8 cellular contexts compared by ENCODE assay signal in genomic region chr13:76991796-76992547, GRCh38. TPM values are rescaled to one million over a fixed set of nuclear protein-coding genes. Genes with fewer than 3 reads are reported as not detected.
DNase-seq lines count a peak whose midpoint lies in the region; ATAC-seq and TF ChIP-seq lines count a peak whose summit lies in the region.

Gene CLN5, plus strand, starts transcription at chr13:76992081. Its CDS starts 18 bp downstream, at chr13:76992099.

- H3K27me3 Mint-ChIP-seq in CD4-positive, CD25-positive, alpha-beta regulatory T cell: no peaks in the 10 kb centered on the region
- H3K27me3 Mint-ChIP-seq in activated CD4-positive, alpha-beta memory T cell treated with anti-CD3 and anti-CD28 coated beads, Interleukin-2, amount 10 ng/mL, durations not matched to agents 7 days and 5 days: peaks cover 21% of the 10 kb centered on the region

- DNase-seq in CD4-positive, CD25-positive, alpha-beta regulatory T cell: peak; percentile 93 to 98 (median 97)
- DNase-seq in NCI-H774 (lab: John Stamatoyannopoulos, UW): peak; percentile 82
- DNase-seq in activated CD4-positive, alpha-beta memory T cell treated with anti-CD3 and anti-CD28 coated beads, Interleukin-2, amount 10 ng/mL, durations not matched to agents 7 days and 5 days: peak; percentile 96
- peak; percentile 81 to 97 (median 90) for DNase-seq in dorsolateral prefrontal cortex
- DNase-seq in right lobe of liver: peak; percentile 95 to 97 (median 97)
- DNase-seq in stimulated activated CD4-positive, alpha-beta T cell treated with anti-CD3 and anti-CD28 coated beads, Interleukin-4, amount 100 ng/mL, for 24 hours: peak; percentile 94

- H3K9me3 ChIP-seq in CD4-positive, CD25-positive, alpha-beta regulatory T cell (ENCODE audit: control insufficient read depth in 2 of 2, low read length in 2 of 2): no peaks in the 10 kb centered on the region
- no peaks in the 10 kb centered on the region for H3K9me3 ChIP-seq in right lobe of liver

- H3K9me3 Mint-ChIP-seq in CD4-positive, CD25-positive, alpha-beta regulatory T cell: no peaks in the 10 kb centered on the region
- no peaks in the 10 kb centered on the region for H3K9me3 Mint-ChIP-seq in activated CD4-positive, alpha-beta memory T cell treated with anti-CD3 and anti-CD28 coated beads, Interleukin-2, amount 10 ng/mL, durations not matched to agents 7 days and 5 days

- intact Hi-C loops in dorsolateral prefrontal cortex (cut with DNase I): loop anchor here (2.0 to 10.0 kb wide), 3 partner anchors 35 to 1315 kb away; partner anchors contain the start of genes FBXL3 (in 2 of the 2) and KCTD12 (in 1 of the 2)
- intact Hi-C loops in right lobe of liver (cut with DNase I): no loop called here

- H3K27me3 ChIP-seq in CD4-positive, CD25-positive, alpha-beta regulatory T cell (ENCODE audit: control insufficient read depth, insufficient read depth, low read length): no peaks in the 10 kb centered on the region
- no peaks in the 10 kb centered on the region for H3K27me3 ChIP-seq in dorsolateral prefrontal cortex
- no peaks in the 10 kb centered on the region for H3K27me3 ChIP-seq in right lobe of liver

- WGBS in right lobe of liver (ENCODE audit: insufficient coverage, low coverage, low lambda C conversion rate, missing lambda C conversion rate): 0% methylated on average over 13 of the region's 73 CpGs

- H3K36me3 ChIP-seq in CD4-positive, CD25-positive, alpha-beta regulatory T cell (ENCODE audit: control insufficient read depth, insufficient read depth, low read length): peaks cover 7% of the 10 kb centered on the region
- peaks cover 0 to 6% (median 0%) of the 10 kb centered on the region in 4 donors for H3K36me3 ChIP-seq in right lobe of liver

- POLR2A ChIA-PET in activated CD4-positive, alpha-beta memory T cell treated with anti-CD3 and anti-CD28 coated beads, Interleukin-2, amount 10 ng/mL, durations not matched to agents 7 days and 5 days (lab: Charles Lee): interaction anchor here (0.7 to 7.7 kb wide), 25 partner anchors 7 to 485 kb away, joined by 3 to 162 read pairs (median 5); partner anchors contain the start of genes FBXL3, KCTD12 and MYCBP2

- peak; percentile 97 for TF ChIP-seq POLR2A in right lobe of liver (IDR thresholded peaks at IDR 0.05)

- CTCF ChIA-PET in activated CD4-positive, alpha-beta memory T cell treated with anti-CD3 and anti-CD28 coated beads, Interleukin-2, amount 10 ng/mL, durations not matched to agents 7 days and 5 days (lab: Charles Lee): interaction anchor here (0.5 to 4.5 kb wide), 10 partner anchors 10 to 487 kb away, joined by 3 to 38 read pairs (median 6); partner anchors contain the start of genes FBXL3, KCTD12 and MYCBP2

- peaks cover 7 to 58% (median 37%) of the 10 kb centered on the region in 4 donors for H3K4me1 Mint-ChIP-seq in CD4-positive, CD25-positive, alpha-beta regulatory T cell
- peaks cover 37% of the 10 kb centered on the region for H3K4me1 Mint-ChIP-seq in activated CD4-positive, alpha-beta memory T cell treated with anti-CD3 and anti-CD28 coated beads, Interleukin-2, amount 10 ng/mL, durations not matched to agents 7 days and 5 days

- TF ChIP-seq CTCF in dorsolateral prefrontal cortex (IDR thresholded peaks at IDR 0.05 in 54 of 56, conservative IDR thresholded peaks at IDR 0.05 in 2 of 56; ENCODE audit: low read depth in 1 of 56, partially characterized antibody in 56 of 56) (peak in 43 of 56 donors; percentile 6 to 63 (median 34)), right lobe of liver (IDR thresholded peaks at IDR 0.05) (peak in 2 of 4 donors; percentile 4 to 20)

- peak; percentile 87 to 89 for ATAC-seq in CD4-positive, CD25-positive, alpha-beta regulatory T cell (ENCODE audit: low read depth in 2 of 2)
- peak; percentile 94 for ATAC-seq in GM19395 (IDR thresholded peaks at IDR 0.05; ENCODE audit: unreplicated experiment)
- peak; percentile 92 for ATAC-seq in HG03558 (IDR thresholded peaks at IDR 0.05; ENCODE audit: extremely low read depth, unreplicated experiment)
- peak; percentile 96 to 99 (median 98) for ATAC-seq in right lobe of liver

- peak within 1 kb of the TSS; percentile 99 for H3K4me3 ChIP-seq in CD4-positive, CD25-positive, alpha-beta regulatory T cell (ENCODE audit: low read depth, low read length)
- H3K4me3 ChIP-seq in dorsolateral prefrontal cortex: peak within 1 kb of the TSS; percentile 57 to 96 (median 85)
- peak within 1 kb of the TSS; percentile 78 to 86 (median 81) for H3K4me3 ChIP-seq in right lobe of liver

- H3K36me3 Mint-ChIP-seq in CD4-positive, CD25-positive, alpha-beta regulatory T cell: peaks cover 12% of the 10 kb centered on the region
- peaks cover 21% of the 10 kb centered on the region for H3K36me3 Mint-ChIP-seq in activated CD4-positive, alpha-beta memory T cell treated with anti-CD3 and anti-CD28 coated beads, Interleukin-2, amount 10 ng/mL, durations not matched to agents 7 days and 5 days (ENCODE audit: low read depth)

- peaks cover 28% of the 10 kb centered on the region for H3K4me1 ChIP-seq in CD4-positive, CD25-positive, alpha-beta regulatory T cell (ENCODE audit: control insufficient read depth, insufficient read depth, low read length, poor library complexity, severe bottlenecking)
- H3K4me1 ChIP-seq in right lobe of liver: peaks cover 0 to 11% (median 0%) of the 10 kb centered on the region in 4 donors

- H3K27ac ChIP-seq in CD4-positive, CD25-positive, alpha-beta regulatory T cell (ENCODE audit: insufficient read depth, low read length, poor library complexity, severe bottlenecking): peak within 1 kb of the TSS; percentile 99
- H3K27ac ChIP-seq in dorsolateral prefrontal cortex (peak within 1 kb of the TSS; percentile 57 to 97 (median 91)), right lobe of liver (peak within 1 kb of the TSS; percentile 88 to 93 (median 92))

- peak within 1 kb of the TSS; percentile 98 to 100 (median 99) for H3K27ac Mint-ChIP-seq in CD4-positive, CD25-positive, alpha-beta regulatory T cell
- peak within 1 kb of the TSS; percentile 100 for H3K27ac Mint-ChIP-seq in activated CD4-positive, alpha-beta memory T cell treated with anti-CD3 and anti-CD28 coated beads, Interleukin-2, amount 10 ng/mL, durations not matched to agents 7 days and 5 days

- H3K4me3 Mint-ChIP-seq in CD4-positive, CD25-positive, alpha-beta regulatory T cell: peak within 1 kb of the TSS; percentile 90 to 98 (median 95)
- peak within 1 kb of the TSS; percentile 96 for H3K4me3 Mint-ChIP-seq in activated CD4-positive, alpha-beta memory T cell treated with anti-CD3 and anti-CD28 coated beads, Interleukin-2, amount 10 ng/mL, durations not matched to agents 7 days and 5 days

RNA-seq across cellular contexts. Expression of gene CLN5, which starts in this region (rescaled TPM):
- 27.3 TPM for total RNA-seq in CD4-positive, CD25-positive, alpha-beta regulatory T cell
- polyA plus RNA-seq in CD4-positive, CD25-positive, alpha-beta regulatory T cell: 10 to 100 TPM; 36.9 to 45.5 (median 41.0) TPM
- total RNA-seq in activated CD4-positive, alpha-beta memory T cell treated with anti-CD3 and anti-CD28 coated beads, Interleukin-2, amount 10 ng/mL, durations not matched to agents 7 days and 5 days: 10 to 100 TPM; 13.0 to 15.6 TPM
- total RNA-seq in dorsolateral prefrontal cortex (10 to 100 TPM; 15.1 to 34.3 (median 21.5) TPM), right lobe of liver (10 to 100 TPM; 14.7 to 26.5 (median 18.5) TPM)

Comparison
In these comparisons a context has a peak if more than half of its experiments do, and no peak if none do; other contexts are left out.
1. Peak in every context shown above with its lines: DNase-seq, ATAC-seq, H3K4me3 ChIP-seq and H3K27ac ChIP-seq.
2. intact Hi-C loops: an anchor here in dorsolateral prefrontal cortex (2.0 to 10.0 kb wide); none called in right lobe of liver.